In genomic region chr22:31661851-31662667, GRCh38 we compare ENCODE assay signal across 1 cellular context.
TF ChIP-seq lines count a peak whose summit lies in the region.

Gene PISD (minus strand): TSS chr22:31662215. CDS start chr22:31662208, 7 bp downstream.

TF ChIP-seq in HepG2, 621 proteins besides CTCF, POLR2A, EP300 and RAD21 (continued from another document and continues in another):
- TF ChIP-seq ZNF281 (CRISPR knock-in tag; IDR thresholded peaks at IDR 0.05; ENCODE audit: borderline replicate concordance) (no peak), STAT6 (CRISPR knock-in tag; IDR thresholded peaks at IDR 0.05; ENCODE audit: borderline replicate concordance) (no peak), PCBP2 (optimal IDR thresholded peaks at IDR 0.05; ENCODE audit: low read depth, low read length, poor library complexity, severe bottlenecking) (no peak), ESRRA (CRISPR knock-in tag; IDR thresholded peaks at IDR 0.05; ENCODE audit: low read depth) (no peak), TAF1 (CRISPR knock-in tag; IDR thresholded peaks at IDR 0.05) (peak; percentile 98), SCMH1 (CRISPR knock-in tag; IDR thresholded peaks at IDR 0.05; ENCODE audit: borderline replicate concordance) (no peak), REL (CRISPR knock-in tag; conservative IDR thresholded peaks at IDR 0.05) (no peak), ZNF235 (CRISPR knock-in tag; IDR thresholded peaks at IDR 0.05; ENCODE audit: borderline replicate concordance) (no peak), ZNF710 (CRISPR knock-in tag; IDR thresholded peaks at IDR 0.05; ENCODE audit: borderline replicate concordance) (no peak), RELA (CRISPR knock-in tag; IDR thresholded peaks at IDR 0.05) (no peak), ZNF362 (CRISPR knock-in tag; IDR thresholded peaks at IDR 0.05; ENCODE audit: borderline replicate concordance) (peak; percentile 34; the same call in 1 of the 2 replicates), ZNF674 (CRISPR knock-in tag; IDR thresholded peaks at IDR 0.05; ENCODE audit: low read depth) (no peak), ZBTB3 (CRISPR knock-in tag; IDR thresholded peaks at IDR 0.05; ENCODE audit: borderline replicate concordance, low read depth) (peak; percentile 96), NRL (CRISPR knock-in tag; IDR thresholded peaks at IDR 0.05; ENCODE audit: borderline replicate concordance) (no peak; the same call in none of the 2 replicates), YY1 (IDR thresholded peaks at IDR 0.05; ENCODE audit: insufficient read depth, insufficient replicate concordance, low read depth, low read length) (peak; percentile 98), TCF7L2 (IDR thresholded peaks at IDR 0.05; ENCODE audit: low read depth, low read length) (no peak), ZBTB39 (CRISPR knock-in tag; IDR thresholded peaks at IDR 0.05) (0 out of 2 replicates have a peak, but pooled peaks have one; percentile 68), KIAA2018 (CRISPR knock-in tag; IDR thresholded peaks at IDR 0.05; ENCODE audit: borderline replicate concordance) (no peak), NFAT5 (CRISPR knock-in tag; IDR thresholded peaks at IDR 0.05) (0 out of 2 replicates have a peak, but pooled peaks have one; percentile 74), ELF3 (CRISPR knock-in tag; IDR thresholded peaks at IDR 0.05) (peak; percentile 33; the same call in 1 of the 2 replicates), SKIL (CRISPR knock-in tag; IDR thresholded peaks at IDR 0.05; ENCODE audit: borderline replicate concordance) (peak; percentile 37; the same call in 1 of the 2 replicates)
